In the genomic region with DNA sequence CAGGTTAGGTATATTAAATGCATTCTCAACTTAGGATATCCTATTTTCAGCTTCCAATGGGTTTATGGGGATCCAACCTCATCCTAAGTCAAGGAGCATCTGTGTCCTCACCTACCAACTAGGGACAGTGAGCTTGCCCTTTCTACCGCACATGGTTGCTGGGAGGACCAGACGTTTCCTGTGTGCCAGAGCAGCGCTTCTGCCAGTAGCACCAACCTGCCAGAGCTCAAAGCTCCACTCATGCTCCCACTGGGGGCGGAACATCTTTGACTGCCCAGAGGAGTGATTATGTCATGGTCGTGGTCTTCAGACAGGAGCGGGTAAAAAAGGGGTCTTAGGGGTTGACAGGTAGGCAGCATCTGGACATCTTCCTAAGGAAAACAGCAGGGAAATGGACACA, we compare ENCODE assay signal across 22 cellular contexts. TPM values are rescaled to one million over a fixed set of nuclear protein-coding genes. Genes with fewer than 3 reads are reported as not detected.
DNase-seq lines count a peak whose midpoint lies in the region; ATAC-seq and TF ChIP-seq lines count a peak whose summit lies in the region.
"Had no signal": no experiment of that assay in that cellular context is flagged by ENCODE, and none has a peak within 500 bp of the region (broad histone marks: within the 10 kb centered on the region; RNA-seq: fewer than 3 reads in every experiment).

No MANE protein-coding gene starts in this region.

- peaks cover 27% of the 10 kb centered on the region for H3K36me3 Mint-ChIP-seq in activated CD8-positive, alpha-beta memory T cell treated with anti-CD3 and anti-CD28 coated beads, Interleukin-2, amount 10 ng/mL, durations not matched to agents 7 days and 5 days
- H3K36me3 Mint-ChIP-seq in CD4-positive, CD25-positive, alpha-beta regulatory T cell: peaks cover 56% of the 10 kb centered on the region
- peaks cover 48% of the 10 kb centered on the region for H3K36me3 Mint-ChIP-seq in effector memory CD8-positive, alpha-beta T cell (ENCODE audit: insufficient read depth)
- H3K36me3 Mint-ChIP-seq in stimulated activated effector memory CD8-positive, alpha-beta T cell treated with anti-CD3 and anti-CD28 coated beads, Interleukin-12 subunit alpha, Interleukin-12 subunit beta, amount 100 ng/mL, for 72 hours: peaks cover 81% of the 10 kb centered on the region

- H3K27ac ChIP-seq in CD4-positive, CD25-positive, alpha-beta regulatory T cell (ENCODE audit: insufficient read depth, low read length, poor library complexity, severe bottlenecking): no peak overlapping the region
- no peak overlapping the region for H3K27ac ChIP-seq in testis
- H3K27ac ChIP-seq: GM23248, HL-60, KMS-11, PC-9, SJSA1 had no signal

- H3K36me3 ChIP-seq in CD4-positive, CD25-positive, alpha-beta regulatory T cell (ENCODE audit: control insufficient read depth, insufficient read depth, low read length): peaks cover 71% of the 10 kb centered on the region
- no peaks in the 10 kb centered on the region for H3K36me3 ChIP-seq in testis (ENCODE audit: low read depth, missing control alignments)
- H3K36me3 ChIP-seq: BE2C had no signal

- no peak overlapping the region for H3K27ac Mint-ChIP-seq in activated CD8-positive, alpha-beta memory T cell treated with anti-CD3 and anti-CD28 coated beads, Interleukin-2, amount 10 ng/mL, durations not matched to agents 7 days and 5 days
- H3K27ac Mint-ChIP-seq in CD4-positive, CD25-positive, alpha-beta regulatory T cell: peak overlapping the region in 2 of 3 donors; percentile 32 to 53
- peak overlapping the region; percentile 0 to 1 for H3K27ac Mint-ChIP-seq in effector memory CD8-positive, alpha-beta T cell
- peak overlapping the region; percentile 24 for H3K27ac Mint-ChIP-seq in stimulated activated effector memory CD8-positive, alpha-beta T cell treated with anti-CD3 and anti-CD28 coated beads, Interleukin-12 subunit alpha, Interleukin-12 subunit beta, amount 100 ng/mL, for 72 hours

- no peak for ATAC-seq in activated CD8-positive, alpha-beta memory T cell treated with anti-CD3 and anti-CD28 coated beads, Interleukin-2, amount 10 ng/mL, durations not matched to agents 7 days and 5 days
- ATAC-seq in CD4-positive, CD25-positive, alpha-beta regulatory T cell (ENCODE audit: low read depth in 2 of 2): no peak
- ATAC-seq in effector memory CD8-positive, alpha-beta T cell (replicated peaks): no peak
- no peak for ATAC-seq in stimulated activated effector memory CD8-positive, alpha-beta T cell treated with anti-CD3 and anti-CD28 coated beads, Interleukin-12 subunit alpha, Interleukin-12 subunit beta, amount 100 ng/mL, for 72 hours
- ATAC-seq: Right ventricle myocardium inferior had no signal

- POLR2A ChIA-PET in HEK293T (lab: Yijun Ruan, JAX): no interaction called here

- no peaks in the 10 kb centered on the region for H3K4me1 Mint-ChIP-seq in activated CD8-positive, alpha-beta memory T cell treated with anti-CD3 and anti-CD28 coated beads, Interleukin-2, amount 10 ng/mL, durations not matched to agents 7 days and 5 days
- H3K4me1 Mint-ChIP-seq in CD4-positive, CD25-positive, alpha-beta regulatory T cell: peaks cover 6 to 14% (median 9%) of the 10 kb centered on the region in 4 donors
- peaks cover 5 to 14% of the 10 kb centered on the region in 2 donors for H3K4me1 Mint-ChIP-seq in effector memory CD8-positive, alpha-beta T cell (ENCODE audit: low read depth in 2 of 2)
- H3K4me1 Mint-ChIP-seq in stimulated activated effector memory CD8-positive, alpha-beta T cell treated with anti-CD3 and anti-CD28 coated beads, Interleukin-12 subunit alpha, Interleukin-12 subunit beta, amount 100 ng/mL, for 72 hours: peaks cover 15% of the 10 kb centered on the region
- H3K4me1 Mint-ChIP-seq: IgD-negative memory B cell had no signal

- no peaks in the 10 kb centered on the region for H3K9me3 ChIP-seq in CD4-positive, CD25-positive, alpha-beta regulatory T cell (ENCODE audit: control insufficient read depth in 2 of 2, low read length in 2 of 2)
- no peaks in the 10 kb centered on the region for H3K9me3 ChIP-seq in testis
- H3K9me3 ChIP-seq: BE2C, HAP-1, SJSA1 had no signal

- CTCF ChIA-PET in activated CD8-positive, alpha-beta memory T cell treated with anti-CD3 and anti-CD28 coated beads, Interleukin-2, amount 10 ng/mL, durations not matched to agents 7 days and 5 days (lab: Charles Lee): interaction anchor here (1.4 to 1.5 kb wide), 2 partner anchors 23 to 50 kb away, joined by 3 read pairs; no protein-coding TSS in a partner anchor
- CTCF ChIA-PET in HEK293T (lab: Yijun Ruan, JAX): interaction anchor here (0.7 kb wide), 1 partner anchor 266 kb away, joined by 3 read pairs; no protein-coding TSS in a partner anchor

- no peaks in the 10 kb centered on the region for H3K9me3 Mint-ChIP-seq in activated CD8-positive, alpha-beta memory T cell treated with anti-CD3 and anti-CD28 coated beads, Interleukin-2, amount 10 ng/mL, durations not matched to agents 7 days and 5 days (ENCODE audit: low read depth)
- H3K9me3 Mint-ChIP-seq in CD4-positive, CD25-positive, alpha-beta regulatory T cell: peaks cover 0 to 2% (median 0%) of the 10 kb centered on the region in 7 donors
- no peaks in the 10 kb centered on the region for H3K9me3 Mint-ChIP-seq in effector memory CD8-positive, alpha-beta T cell
- no peaks in the 10 kb centered on the region for H3K9me3 Mint-ChIP-seq in stimulated activated effector memory CD8-positive, alpha-beta T cell treated with anti-CD3 and anti-CD28 coated beads, Interleukin-12 subunit alpha, Interleukin-12 subunit beta, amount 100 ng/mL, for 72 hours
- H3K9me3 Mint-ChIP-seq: IgD-negative memory B cell had no signal

- no peaks in the 10 kb centered on the region for H3K27me3 Mint-ChIP-seq in activated CD8-positive, alpha-beta memory T cell treated with anti-CD3 and anti-CD28 coated beads, Interleukin-2, amount 10 ng/mL, durations not matched to agents 7 days and 5 days
- no peaks in the 10 kb centered on the region for H3K27me3 Mint-ChIP-seq in CD4-positive, CD25-positive, alpha-beta regulatory T cell
- H3K27me3 Mint-ChIP-seq in effector memory CD8-positive, alpha-beta T cell: no peaks in the 10 kb centered on the region
- H3K27me3 Mint-ChIP-seq: IgD-negative memory B cell had no signal

- no peak overlapping the region for H3K4me3 ChIP-seq in CD4-positive, CD25-positive, alpha-beta regulatory T cell (ENCODE audit: low read depth, low read length)
- no peak overlapping the region for H3K4me3 ChIP-seq in testis
- H3K4me3 ChIP-seq: GM23248, HAP-1, PC-9, SJSA1 had no signal

- no peak for TF ChIP-seq POLR2A in testis (IDR thresholded peaks at IDR 0.05)

- H3K4me3 Mint-ChIP-seq in activated CD8-positive, alpha-beta memory T cell treated with anti-CD3 and anti-CD28 coated beads, Interleukin-2, amount 10 ng/mL, durations not matched to agents 7 days and 5 days: no peak overlapping the region
- no peak overlapping the region for H3K4me3 Mint-ChIP-seq in CD4-positive, CD25-positive, alpha-beta regulatory T cell
- H3K4me3 Mint-ChIP-seq in effector memory CD8-positive, alpha-beta T cell: no peak overlapping the region
- H3K4me3 Mint-ChIP-seq in stimulated activated effector memory CD8-positive, alpha-beta T cell treated with anti-CD3 and anti-CD28 coated beads, Interleukin-12 subunit alpha, Interleukin-12 subunit beta, amount 100 ng/mL, for 72 hours: no peak overlapping the region
- H3K4me3 Mint-ChIP-seq: IgD-negative memory B cell had no signal

- H3K27me3 ChIP-seq in CD4-positive, CD25-positive, alpha-beta regulatory T cell (ENCODE audit: control insufficient read depth, insufficient read depth, low read length): no peaks in the 10 kb centered on the region
- no peaks in the 10 kb centered on the region for H3K27me3 ChIP-seq in testis
- H3K27me3 ChIP-seq: BE2C, SJSA1 had no signal

- 92 to 96% methylated on average over 3 to 6 of the region's 6 CpGs for WGBS in testis, 2 donors

- H3K4me1 ChIP-seq in CD4-positive, CD25-positive, alpha-beta regulatory T cell (ENCODE audit: control insufficient read depth, insufficient read depth, low read length, poor library complexity, severe bottlenecking): no peaks in the 10 kb centered on the region
- H3K4me1 ChIP-seq in testis: no peaks in the 10 kb centered on the region
- H3K4me1 ChIP-seq: BE2C, HAP-1, SJSA1 had no signal

- intact Hi-C loops in testis (cut with DNase I; ENCODE audit: low total_unique reads): no loop called here

- peak; percentile 22 for DNase-seq in activated CD8-positive, alpha-beta memory T cell treated with anti-CD3 and anti-CD28 coated beads, Interleukin-2, amount 10 ng/mL, durations not matched to agents 7 days and 5 days
- DNase-seq in activated CD8-positive, alpha-beta memory T cell treated with anti-CD3 and anti-CD28 coated beads, Interleukin-2, amount 50 U/mL, for 48 hours: no peak
- no peak for DNase-seq in CD4-positive, CD25-positive, alpha-beta regulatory T cell
- no peak for DNase-seq in effector memory CD8-positive, alpha-beta T cell
- DNase-seq in stimulated activated effector memory CD8-positive, alpha-beta T cell treated with anti-CD3 and anti-CD28 coated beads, Interleukin-12 subunit alpha, Interleukin-12 subunit beta, amount 100 ng/mL, for 72 hours (ENCODE audit: low spot score in 2 of 2): no peak
- no peak for DNase-seq in HEK293T (ENCODE audit: extremely low spot score)
- no peak for DNase-seq in testis
- DNase-seq: 8988T, ACHN, BE2C, GM23248, MM.1S, NCI-H2029, NCI-H446, NCI-H526 treated with DMSO at 0.1 percent for 48 hours, PC-9 had no signal

- no peak for TF ChIP-seq CTCF in testis (IDR thresholded peaks at IDR 0.05)

RNA-seq across cellular contexts. Expression of a gene that starts 24.7 kb away (rescaled TPM):
- 10 to 100 TPM; 36.0 to 39.5 TPM for total RNA-seq in activated CD8-positive, alpha-beta memory T cell treated with anti-CD3 and anti-CD28 coated beads, Interleukin-2, amount 10 ng/mL, durations not matched to agents 7 days and 5 days
- total RNA-seq in CD4-positive, CD25-positive, alpha-beta regulatory T cell: 75.5 TPM
- 10 to 100 TPM; 31.3 to 42.7 (median 36.9) TPM for polyA plus RNA-seq in CD4-positive, CD25-positive, alpha-beta regulatory T cell
- 10 to 100 TPM; 48.7 to 54.1 TPM for total RNA-seq in testis
- polyA plus RNA-seq in testis (ENCODE audit: insufficient read depth, low read depth, low replicate concordance): 25.1 TPM

RNA-seq across cellular contexts. Expression of a gene that starts 25.0 kb away (rescaled TPM):
- 10 to 100 TPM; 16.5 to 18.9 TPM for total RNA-seq in activated CD8-positive, alpha-beta memory T cell treated with anti-CD3 and anti-CD28 coated beads, Interleukin-2, amount 10 ng/mL, durations not matched to agents 7 days and 5 days
- 6.6 TPM for total RNA-seq in CD4-positive, CD25-positive, alpha-beta regulatory T cell
- polyA plus RNA-seq in CD4-positive, CD25-positive, alpha-beta regulatory T cell: 10 to 100 TPM; 19.1 to 25.7 (median 22.9) TPM
- 10 to 100 TPM; 13.6 to 14.9 TPM for total RNA-seq in testis
- polyA plus RNA-seq in testis (ENCODE audit: insufficient read depth, low read depth, low replicate concordance): 21.2 TPM

RNA-seq across cellular contexts. Expression of a gene that starts 28.8 kb away (rescaled TPM):
- 10 to 100 TPM; 27.6 to 31.8 TPM for total RNA-seq in activated CD8-positive, alpha-beta memory T cell treated with anti-CD3 and anti-CD28 coated beads, Interleukin-2, amount 10 ng/mL, durations not matched to agents 7 days and 5 days
- total RNA-seq in CD4-positive, CD25-positive, alpha-beta regulatory T cell: 50.2 TPM
- 10 to 100 TPM; 73.7 to 81.0 (median 76.3) TPM for polyA plus RNA-seq in CD4-positive, CD25-positive, alpha-beta regulatory T cell
- 10 to 100 TPM; 36.5 to 53.0 TPM for total RNA-seq in testis
- 43.3 TPM for polyA plus RNA-seq in testis (ENCODE audit: insufficient read depth, low read depth, low replicate concordance)

RNA-seq across cellular contexts. Expression of a gene that starts 29.0 kb away (rescaled TPM):
- total RNA-seq in activated CD8-positive, alpha-beta memory T cell treated with anti-CD3 and anti-CD28 coated beads, Interleukin-2, amount 10 ng/mL, durations not matched to agents 7 days and 5 days: 10 to 100 TPM; 15.2 to 19.7 TPM
- 3.6 TPM for total RNA-seq in CD4-positive, CD25-positive, alpha-beta regulatory T cell
- polyA plus RNA-seq in CD4-positive, CD25-positive, alpha-beta regulatory T cell: 10 to 100 TPM; 10.3 to 21.1 (median 16.5) TPM
- total RNA-seq in testis: 10 to 100 TPM; 13.3 to 15.7 TPM
- 19.1 TPM for polyA plus RNA-seq in testis (ENCODE audit: insufficient read depth, low read depth, low replicate concordance)
